1 cellular context compared by ENCODE assay signal in genomic region chr11:67699521-67699920, GRCh38.
TF ChIP-seq lines count a peak whose summit lies in the region.

No MANE protein-coding gene starts in this region.

TF ChIP-seq in K562, 482 proteins besides CTCF, POLR2A, EP300 and RAD21:
- TF ChIP-seq SIN3A (IDR thresholded peaks at IDR 0.05; ENCODE audit: borderline replicate concordance in 2 of 2, control insufficient read depth in 1 of 2, low read depth in 2 of 2, low read length in 2 of 2) (no peak), BRCA1 (IDR thresholded peaks at IDR 0.05) (no peak), BRCA1 (CRISPR knock-in tag; IDR thresholded peaks at IDR 0.05) (no peak), FOSL1 (tag; conservative IDR thresholded peaks at IDR 0.05) (0 out of 2 replicates have a peak, but pooled peaks have one; percentile 27), MXD1 (CRISPR knock-in tag; IDR thresholded peaks at IDR 0.05; ENCODE audit: borderline replicate concordance, poor library complexity, severe bottlenecking) (no peak)
- TF ChIP-seq, protein P1, sequence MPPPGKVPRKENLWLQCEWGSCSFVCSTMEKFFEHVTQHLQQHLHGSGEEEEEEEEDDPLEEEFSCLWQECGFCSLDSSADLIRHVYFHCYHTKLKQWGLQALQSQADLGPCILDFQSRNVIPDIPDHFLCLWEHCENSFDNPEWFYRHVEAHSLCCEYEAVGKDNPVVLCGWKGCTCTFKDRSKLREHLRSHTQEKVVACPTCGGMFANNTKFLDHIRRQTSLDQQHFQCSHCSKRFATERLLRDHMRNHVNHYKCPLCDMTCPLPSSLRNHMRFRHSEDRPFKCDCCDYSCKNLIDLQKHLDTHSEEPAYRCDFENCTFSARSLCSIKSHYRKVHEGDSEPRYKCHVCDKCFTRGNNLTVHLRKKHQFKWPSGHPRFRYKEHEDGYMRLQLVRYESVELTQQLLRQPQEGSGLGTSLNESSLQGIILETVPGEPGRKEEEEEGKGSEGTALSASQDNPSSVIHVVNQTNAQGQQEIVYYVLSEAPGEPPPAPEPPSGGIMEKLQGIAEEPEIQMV (tag; conservative IDR thresholded peaks at IDR 0.05; ENCODE audit: low read depth) = no peak
TF ChIP-seq in K562: peak in this region for 1.
